ENCODE assay signal across 25 cellular contexts in genomic region chr2:5976626-5977025, GRCh38.
"Had no signal": no experiment of that assay in that cellular context is flagged by ENCODE, and none has a peak within 500 bp of the region (broad histone marks: within the 10 kb centered on the region; RNA-seq: fewer than 3 reads in every experiment).

No MANE protein-coding gene starts in this region.

- H3K4me2 ChIP-seq: KMS-11 had no signal

- ATAC-seq: activated CD8-positive, alpha-beta T cell treated with anti-CD3 and anti-CD28 coated beads, Interleukin-2, amount 10 ng/mL, durations not matched to agents 7 days and 5 days; Panc1; Right ventricle myocardium inferior; WTC11 had no signal

- H3K27ac ChIP-seq: KMS-11 had no signal

- H3K9ac ChIP-seq: KMS-11 had no signal

- DNase-seq: activated CD4-positive, alpha-beta T cell treated with anti-CD3 and anti-CD28 coated beads for 48 hours; activated CD4-positive, alpha-beta T cell treated with anti-CD3 and anti-CD28 coated beads, Interleukin-2, amount 50 U/mL, for 4 hours; activated CD4-positive, CD25-positive, alpha-beta regulatory T cell treated with anti-CD3 and anti-CD28 coated beads, Interleukin-2, amount 50 U/mL, for 72 hours; activated CD8-positive, alpha-beta memory T cell treated with anti-CD3 and anti-CD28 coated beads, Interleukin-2, amount 50 U/mL, for 48 hours; activated CD8-positive, alpha-beta T cell treated with anti-CD3 and anti-CD28 coated beads, Interleukin-2, amount 10 ng/mL, durations not matched to agents 7 days and 5 days; activated effector memory CD4-positive, alpha-beta T cell treated with Interleukin-2 at 50 U/mL for 16 hours; activated naive CD4-positive, alpha-beta T cell; activated T-cell treated with anti-CD3 and anti-CD28 coated beads, Interleukin-2, amount 50 U/mL, for 1 hour; aorta; central memory CD4-positive, alpha-beta T cell; NCI-H1092; NCI-H1694 treated with DMSO at 0.1 percent for 48 hours; NCI-H2029 treated with DMSO at 0.1 percent for 48 hours; NCI-H2171; NCI-H2227 treated with DMSO at 0.1 percent for 48 hours; NCI-H446 treated with DMSO at 0.1 percent for 48 hours; NCI-H524 treated with DMSO at 0.1 percent for 48 hours; NCI-H774; NK-92 treated with Interleukin-12 subunit alpha and Interleukin-12 subunit beta, amount 100 ng/mL, for 24 hours; OCI-M1; RPMI8226 had no signal
